In the genomic region with DNA sequence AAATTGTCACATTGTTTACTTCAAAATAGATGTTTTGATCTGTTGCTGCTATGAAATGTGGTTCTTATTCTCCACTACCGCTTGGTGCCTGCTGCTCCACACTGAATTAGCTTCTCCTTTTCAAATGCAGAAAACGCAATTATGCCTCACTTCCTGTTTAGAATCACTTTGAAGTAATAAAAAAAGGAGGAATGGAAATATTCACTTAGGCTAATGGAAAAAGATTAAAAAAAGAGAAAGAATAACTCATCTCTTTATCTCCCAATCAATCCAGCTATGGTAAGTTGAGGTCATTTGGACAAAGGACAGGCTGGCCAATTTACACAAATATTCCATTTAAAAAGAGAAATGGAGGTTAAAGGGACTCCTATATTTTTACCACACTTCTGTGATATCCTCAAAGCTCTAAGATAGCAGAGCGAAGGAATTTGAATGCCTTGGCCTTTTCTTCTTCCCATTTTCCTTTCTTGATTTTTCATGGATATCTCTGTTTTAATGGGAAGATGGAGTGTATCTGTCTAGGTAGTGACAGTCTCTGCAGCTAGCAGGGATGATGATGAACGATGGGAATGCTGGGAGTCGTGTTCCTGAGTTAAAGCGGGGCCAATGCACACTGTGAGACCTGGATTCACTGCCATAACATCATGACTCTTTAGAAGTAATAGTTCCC, we compare ENCODE assay signal across 17 cellular contexts. TPM values are rescaled to one million over a fixed set of nuclear protein-coding genes. Genes with fewer than 3 reads are reported as not detected.
A peak's percentile ranks its signal among the peaks of the same experiment; 100 is the strongest.
DNase-seq lines count a peak whose midpoint lies in the region; ATAC-seq and TF ChIP-seq lines count a peak whose summit lies in the region.
"Had no signal": no experiment of that assay in that cellular context is flagged by ENCODE, and none has a peak within 500 bp of the region (broad histone marks: within the 10 kb centered on the region; RNA-seq: fewer than 3 reads in every experiment).

No MANE protein-coding gene starts in this region.

- H3K36me3 ChIP-seq in RWPE2 (ENCODE audit: low read depth) (no peaks in the 10 kb centered on the region), transverse colon (no peaks in the 10 kb centered on the region), body of pancreas (replicated peaks in 1 of 2; ENCODE audit: insufficient read depth in 1 of 2, low read depth in 2 of 2) (no peaks in the 10 kb centered on the region)
- H3K36me3 ChIP-seq: lower lobe of right lung had no signal

- H3K27ac Mint-ChIP-seq in progenitor cell of endocrine pancreas = no peak overlapping the region
- H3K27ac Mint-ChIP-seq: activated T-helper 17 cell treated with anti-CD3 and anti-CD28 coated beads, Interleukin-2, amount 50 U/mL, for 72 hours; type B pancreatic cell had no signal

- no peak for TF ChIP-seq EP300 in transverse colon (IDR thresholded peaks at IDR 0.05; ENCODE audit: low read depth)

- TF ChIP-seq POLR2A in transverse colon (IDR thresholded peaks at IDR 0.05) (no peak), body of pancreas (IDR thresholded peaks at IDR 0.05) (no peak)

- no peak for ATAC-seq in RWPE2 (ENCODE audit: low read depth)
- no peak for ATAC-seq in body of pancreas
- ATAC-seq: activated T-helper 17 cell treated with anti-CD3 and anti-CD28 coated beads, Interleukin-2, amount 50 U/mL, for 72 hours had no signal

- no peaks in the 10 kb centered on the region for H3K36me3 Mint-ChIP-seq in progenitor cell of endocrine pancreas (ENCODE audit: insufficient read depth)
- H3K36me3 Mint-ChIP-seq: type B pancreatic cell had no signal

- H3K9me3 ChIP-seq in RWPE2 (ENCODE audit: severe bottlenecking) (no peaks in the 10 kb centered on the region), transverse colon (no peaks in the 10 kb centered on the region), body of pancreas (no peaks in the 10 kb centered on the region)
- H3K9me3 ChIP-seq: lower lobe of right lung had no signal

- DNase-seq in SIG-M5 treated with dmso at 0.1 percent for 504 hours (lab: John Stamatoyannopoulos, UW; ENCODE audit: unreplicated experiment) (peak; percentile 3), SIG-M5 (lab: John Stamatoyannopoulos, UW) (no peak), RWPE2 (ENCODE audit: low spot score) (no peak), fibroblast of the aortic adventitia (ENCODE audit: low read depth) (peak; percentile 22), transverse colon (no peak), T1000 (lab: John Stamatoyannopoulos, UW) (no peak), progenitor cell of endocrine pancreas (ENCODE audit: low spot score, unreplicated experiment) (no peak), body of pancreas (no peak)
- DNase-seq: ACHN; activated CD4-positive, alpha-beta T cell treated with anti-CD3 and anti-CD28 coated beads, Interleukin-2, amount 50 U/mL, for 4 hours; hypothalamus; KG1; lower lobe of right lung; NCI-H2081; PC-9 had no signal

- H3K9me3 Mint-ChIP-seq in progenitor cell of endocrine pancreas (ENCODE audit: low read depth) = no peaks in the 10 kb centered on the region
- H3K9me3 Mint-ChIP-seq: activated T-helper 17 cell treated with anti-CD3 and anti-CD28 coated beads, Interleukin-2, amount 50 U/mL, for 72 hours; type B pancreatic cell had no signal

- no peaks in the 10 kb centered on the region for H3K27me3 ChIP-seq in RWPE2 (ENCODE audit: insufficient read depth, poor library complexity, severe bottlenecking)
- H3K27me3 ChIP-seq in transverse colon = no peaks in the 10 kb centered on the region
- no peaks in the 10 kb centered on the region for H3K27me3 ChIP-seq in body of pancreas

- TF ChIP-seq CTCF in RWPE2 (IDR thresholded peaks at IDR 0.05; ENCODE audit: poor library complexity, severe bottlenecking) (no peak), fibroblast of the aortic adventitia (IDR thresholded peaks at IDR 0.05; ENCODE audit: insufficient read depth, low read length) (no peak), transverse colon (IDR thresholded peaks at IDR 0.05) (no peak), progenitor cell of endocrine pancreas (IDR thresholded peaks at IDR 0.05; ENCODE audit: unreplicated experiment) (no peak), body of pancreas (IDR thresholded peaks at IDR 0.05) (no peak)

- H3K4me3 ChIP-seq in RWPE2 (ENCODE audit: severe bottlenecking) = no peak overlapping the region
- no peak overlapping the region for H3K4me3 ChIP-seq in fibroblast of the aortic adventitia (ENCODE audit: low read depth, low read length)
- no peak overlapping the region for H3K4me3 ChIP-seq in transverse colon
- no peak overlapping the region for H3K4me3 ChIP-seq in body of pancreas
- H3K4me3 ChIP-seq: lower lobe of right lung, PC-9 had no signal

- H3K4me3 Mint-ChIP-seq in progenitor cell of endocrine pancreas (ENCODE audit: low read depth) = no peak overlapping the region
- H3K4me3 Mint-ChIP-seq: activated T-helper 17 cell treated with anti-CD3 and anti-CD28 coated beads, Interleukin-2, amount 50 U/mL, for 72 hours; type B pancreatic cell had no signal

- in situ Hi-C loops in transverse colon (cut with MboI; ENCODE audit: low pct_ligation_motif_present in 1 of 4, low pct_unique_long_range_greater_than_20kb in 1 of 4, low sequenced_read_pairs in 3 of 4) = no loop called here

- 72 to 75% methylated on average over 6 of the region's 6 CpGs for WGBS in transverse colon (ENCODE audit: low coverage in 1 of 2), 2 donors
- 67 to 80% methylated on average over 6 of the region's 6 CpGs for WGBS in body of pancreas, 2 donors

- intact Hi-C loops in transverse colon (cut with DNase I; ENCODE audit: low total_unique reads) (no loop called here), body of pancreas (cut with DNase I) (no loop called here)

- peak overlapping the region; percentile 78 for H3K27ac ChIP-seq in RWPE2 (ENCODE audit: poor library complexity, severe bottlenecking)
- H3K27ac ChIP-seq in transverse colon = peak overlapping the region in 3 of 4 donors; percentile 1 to 54 (median 20)
- no peak overlapping the region for H3K27ac ChIP-seq in body of pancreas
- H3K27ac ChIP-seq: lower lobe of right lung, PC-9 had no signal

- H3K4me1 ChIP-seq in RWPE2 (ENCODE audit: insufficient read depth, poor library complexity, severe bottlenecking) (peaks cover 30% of the 10 kb centered on the region), transverse colon (peaks cover 0 to 8% (median 5%) of the 10 kb centered on the region in 4 donors), body of pancreas (no peaks in the 10 kb centered on the region)

- no peaks in the 10 kb centered on the region for H3K27me3 Mint-ChIP-seq in progenitor cell of endocrine pancreas
- H3K27me3 Mint-ChIP-seq: activated T-helper 17 cell treated with anti-CD3 and anti-CD28 coated beads, Interleukin-2, amount 50 U/mL, for 72 hours; type B pancreatic cell had no signal

- peaks cover 4% of the 10 kb centered on the region for H3K4me1 Mint-ChIP-seq in progenitor cell of endocrine pancreas (ENCODE audit: low read depth)
- H3K4me1 Mint-ChIP-seq: activated T-helper 17 cell treated with anti-CD3 and anti-CD28 coated beads, Interleukin-2, amount 50 U/mL, for 72 hours had no signal

RNA-seq across cellular contexts. Expression of a gene that starts 35.7 kb away (rescaled TPM):
- total RNA-seq in fibroblast of the aortic adventitia (ENCODE audit: low replicate concordance) = 6.4 and 20.2 TPM in 2 replicates
- total RNA-seq in transverse colon = 10 to 100 TPM; 28.1 to 55.6 (median 41.8) TPM
- total RNA-seq in progenitor cell of endocrine pancreas = 2.9 and 5.7 TPM in 2 replicates
- total RNA-seq in body of pancreas = 10 to 100 TPM; 17.8 to 25.7 TPM

Comparison
In these comparisons a context has a peak if more than half of its experiments do, and no peak if none do; other contexts are left out.
1. DNase-seq: peak in SIG-M5 treated with dmso at 0.1 percent for 504 hours (single experiment) and fibroblast of the aortic adventitia (single experiment); none in SIG-M5 (single experiment), RWPE2 (single experiment), transverse colon (single experiment), T1000 (single experiment), progenitor cell of endocrine pancreas (single experiment) and body of pancreas (0 of 4).
2. H3K27ac ChIP-seq: peak in RWPE2 (single experiment) and transverse colon (3 of 4); none in body of pancreas (0 of 4).